1 cellular context compared by ENCODE assay signal in genomic region chr15:39580630-39581500, GRCh38.
A peak's percentile ranks its signal among the peaks of the same experiment; 100 is the strongest.
TF ChIP-seq lines count a peak whose summit lies in the region.

TSS of gene THBS1 (plus strand) at chr15:39581079. CDS start at chr15:39581858, 779 bp downstream.

TF ChIP-seq in H1, 55 proteins besides CTCF, POLR2A, EP300 and RAD21:
- TF ChIP-seq KDM5A (IDR thresholded peaks at IDR 0.05; ENCODE audit: low read length) = no peak
- peak; percentile 74; the same call in 1 of the 2 replicates for TF ChIP-seq SP1 (IDR thresholded peaks at IDR 0.05; ENCODE audit: low read depth, low read length)
- TF ChIP-seq CHD1 (IDR thresholded peaks at IDR 0.05; ENCODE audit: low read depth, low read length) = no peak
- peak; percentile 97 for TF ChIP-seq TEAD4 (IDR thresholded peaks at IDR 0.05; ENCODE audit: low read depth, low read length)
- TF ChIP-seq BCL11A (IDR thresholded peaks at IDR 0.05; ENCODE audit: low read depth in 2 of 2, low read length in 2 of 2) = no peak
- TF ChIP-seq RXRA (IDR thresholded peaks at IDR 0.05; ENCODE audit: insufficient read depth, low read depth, low read length) = no peak
- TF ChIP-seq TAF1 (IDR thresholded peaks at IDR 0.05; ENCODE audit: low read depth, low read length) = peak; percentile 100
- TF ChIP-seq CBX5 (IDR thresholded peaks at IDR 0.05; ENCODE audit: low read depth, low read length) = no peak
- TF ChIP-seq KDM1A (IDR thresholded peaks at IDR 0.05; ENCODE audit: borderline replicate concordance, low read length) = no peak
- no peak for TF ChIP-seq RNF2 (IDR thresholded peaks at IDR 0.05; ENCODE audit: borderline replicate concordance, low read depth, low read length, missing control alignments, poor library complexity, severe bottlenecking)
- no peak for TF ChIP-seq HDAC6 (IDR thresholded peaks at IDR 0.05; ENCODE audit: low read depth, low read length)
- no peak for TF ChIP-seq CBX8 (IDR thresholded peaks at IDR 0.05; ENCODE audit: borderline replicate concordance, low read depth, low read length)
- peak; percentile 100 for TF ChIP-seq POLR2AphosphoS5 (IDR thresholded peaks at IDR 0.05; ENCODE audit: low read depth, low read length)
- no peak for TF ChIP-seq RFX5 (IDR thresholded peaks at IDR 0.05; ENCODE audit: borderline replicate concordance, low read depth, low read length)
- TF ChIP-seq ZNF274 (IDR thresholded peaks at IDR 0.05; ENCODE audit: borderline replicate concordance, extremely low read depth, low read length) = no peak
- TF ChIP-seq CREB1 (IDR thresholded peaks at IDR 0.05) = 0 out of 2 replicates have a peak, but pooled peaks have one; percentile 2
- TF ChIP-seq CHD2 (IDR thresholded peaks at IDR 0.05; ENCODE audit: low read length) = 0 out of 2 replicates have a peak, but pooled peaks have one; percentile 47
- peak; percentile 97 for TF ChIP-seq GTF2F1 (IDR thresholded peaks at IDR 0.05; ENCODE audit: borderline replicate concordance, low read depth, low read length)
- no peak for TF ChIP-seq BACH1 (IDR thresholded peaks at IDR 0.05; ENCODE audit: low read length)
- TF ChIP-seq EGR1 (IDR thresholded peaks at IDR 0.05; ENCODE audit: borderline replicate concordance, low read depth, low read length) = peak; percentile 93
- TF ChIP-seq ASH2L (IDR thresholded peaks at IDR 0.05; ENCODE audit: low read length) = peak; percentile 37
- TF ChIP-seq FOSL1 (IDR thresholded peaks at IDR 0.05; ENCODE audit: insufficient read depth, low read depth, low read length) = no peak
- TF ChIP-seq SUZ12 (IDR thresholded peaks at IDR 0.05; ENCODE audit: low read length) = no peak
- peak; percentile 8; the same call in 1 of the 2 replicates for TF ChIP-seq YY1 (IDR thresholded peaks at IDR 0.05; ENCODE audit: low read depth, low read length)
- TF ChIP-seq GABPA (IDR thresholded peaks at IDR 0.05; ENCODE audit: borderline replicate concordance, insufficient read depth, low read length) = no peak
- TF ChIP-seq BRCA1 (IDR thresholded peaks at IDR 0.05; ENCODE audit: low read depth, low read length) = no peak
- TF ChIP-seq JUND (IDR thresholded peaks at IDR 0.05; ENCODE audit: low read length) = no peak; the same call in 1 of the 2 replicates
- TF ChIP-seq TAF7 (optimal IDR thresholded peaks at IDR 0.05; ENCODE audit: borderline replicate concordance, low read depth, low read length) = peak; percentile 98
- TF ChIP-seq, protein P1, sequence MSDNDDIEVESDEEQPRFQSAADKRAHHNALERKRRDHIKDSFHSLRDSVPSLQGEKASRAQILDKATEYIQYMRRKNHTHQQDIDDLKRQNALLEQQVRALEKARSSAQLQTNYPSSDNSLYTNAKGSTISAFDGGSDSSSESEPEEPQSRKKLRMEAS (IDR thresholded peaks at IDR 0.05) = peak; percentile 17; the same call in 1 of the 2 replicates
- no peak for TF ChIP-seq POU5F1 (IDR thresholded peaks at IDR 0.05; ENCODE audit: low read depth, low read length)
- no peak for TF ChIP-seq SIX5 (IDR thresholded peaks at IDR 0.05; ENCODE audit: low read depth, low read length)
- no peak for TF ChIP-seq HDAC2 (IDR thresholded peaks at IDR 0.05; ENCODE audit: borderline replicate concordance in 1 of 2, low read depth in 2 of 2, low read length in 2 of 2)
- TF ChIP-seq USF2 (IDR thresholded peaks at IDR 0.05; ENCODE audit: low read length) = peak; percentile 23; the same call in 1 of the 2 replicates
- TF ChIP-seq KDM4A (IDR thresholded peaks at IDR 0.05; ENCODE audit: low read depth, low read length, severe bottlenecking) = peak; percentile 68
- no peak for TF ChIP-seq MAFK (IDR thresholded peaks at IDR 0.05; ENCODE audit: low read depth, low read length)
- TF ChIP-seq NANOG (IDR thresholded peaks at IDR 0.05; ENCODE audit: insufficient read depth, low read depth, low read length, poor library complexity, severe bottlenecking) = no peak
- no peak for TF ChIP-seq CEBPB (IDR thresholded peaks at IDR 0.05; ENCODE audit: low read depth, low read length)
- TF ChIP-seq, protein P2, sequence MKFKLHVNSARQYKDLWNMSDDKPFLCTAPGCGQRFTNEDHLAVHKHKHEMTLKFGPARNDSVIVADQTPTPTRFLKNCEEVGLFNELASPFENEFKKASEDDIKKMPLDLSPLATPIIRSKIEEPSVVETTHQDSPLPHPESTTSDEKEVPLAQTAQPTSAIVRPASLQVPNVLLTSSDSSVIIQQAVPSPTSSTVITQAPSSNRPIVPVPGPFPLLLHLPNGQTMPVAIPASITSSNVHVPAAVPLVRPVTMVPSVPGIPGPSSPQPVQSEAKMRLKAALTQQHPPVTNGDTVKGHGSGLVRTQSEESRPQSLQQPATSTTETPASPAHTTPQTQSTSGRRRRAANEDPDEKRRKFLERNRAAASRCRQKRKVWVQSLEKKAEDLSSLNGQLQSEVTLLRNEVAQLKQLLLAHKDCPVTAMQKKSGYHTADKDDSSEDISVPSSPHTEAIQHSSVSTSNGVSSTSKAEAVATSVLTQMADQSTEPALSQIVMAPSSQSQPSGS (IDR thresholded peaks at IDR 0.05; ENCODE audit: low read length) = no peak; the same call in 1 of the 2 replicates
- no peak for TF ChIP-seq JUN (IDR thresholded peaks at IDR 0.05; ENCODE audit: low read depth, low read length)
- peak; percentile 99 for TF ChIP-seq TBP (IDR thresholded peaks at IDR 0.05; ENCODE audit: low read depth, low read length)
- TF ChIP-seq SIRT6 (IDR thresholded peaks at IDR 0.05; ENCODE audit: low read length) = peak; percentile 38
- no peak for TF ChIP-seq ATF3 (IDR thresholded peaks at IDR 0.05; ENCODE audit: insufficient read depth, low read depth, low read length)
- TF ChIP-seq SP2 (IDR thresholded peaks at IDR 0.05; ENCODE audit: low read length) = no peak
- no peak for TF ChIP-seq NRF1 (IDR thresholded peaks at IDR 0.05; ENCODE audit: low read depth, low read length)
- peak; percentile 60 for TF ChIP-seq SAP30 (IDR thresholded peaks at IDR 0.05; ENCODE audit: insufficient read depth, insufficient replicate concordance, low read length)
- no peak for TF ChIP-seq SRF (IDR thresholded peaks at IDR 0.05; ENCODE audit: low read depth, low read length)
- TF ChIP-seq PHF8 (conservative IDR thresholded peaks at IDR 0.05; ENCODE audit: low read depth, low read length) = peak; percentile 87
- TF ChIP-seq, protein P3, sequence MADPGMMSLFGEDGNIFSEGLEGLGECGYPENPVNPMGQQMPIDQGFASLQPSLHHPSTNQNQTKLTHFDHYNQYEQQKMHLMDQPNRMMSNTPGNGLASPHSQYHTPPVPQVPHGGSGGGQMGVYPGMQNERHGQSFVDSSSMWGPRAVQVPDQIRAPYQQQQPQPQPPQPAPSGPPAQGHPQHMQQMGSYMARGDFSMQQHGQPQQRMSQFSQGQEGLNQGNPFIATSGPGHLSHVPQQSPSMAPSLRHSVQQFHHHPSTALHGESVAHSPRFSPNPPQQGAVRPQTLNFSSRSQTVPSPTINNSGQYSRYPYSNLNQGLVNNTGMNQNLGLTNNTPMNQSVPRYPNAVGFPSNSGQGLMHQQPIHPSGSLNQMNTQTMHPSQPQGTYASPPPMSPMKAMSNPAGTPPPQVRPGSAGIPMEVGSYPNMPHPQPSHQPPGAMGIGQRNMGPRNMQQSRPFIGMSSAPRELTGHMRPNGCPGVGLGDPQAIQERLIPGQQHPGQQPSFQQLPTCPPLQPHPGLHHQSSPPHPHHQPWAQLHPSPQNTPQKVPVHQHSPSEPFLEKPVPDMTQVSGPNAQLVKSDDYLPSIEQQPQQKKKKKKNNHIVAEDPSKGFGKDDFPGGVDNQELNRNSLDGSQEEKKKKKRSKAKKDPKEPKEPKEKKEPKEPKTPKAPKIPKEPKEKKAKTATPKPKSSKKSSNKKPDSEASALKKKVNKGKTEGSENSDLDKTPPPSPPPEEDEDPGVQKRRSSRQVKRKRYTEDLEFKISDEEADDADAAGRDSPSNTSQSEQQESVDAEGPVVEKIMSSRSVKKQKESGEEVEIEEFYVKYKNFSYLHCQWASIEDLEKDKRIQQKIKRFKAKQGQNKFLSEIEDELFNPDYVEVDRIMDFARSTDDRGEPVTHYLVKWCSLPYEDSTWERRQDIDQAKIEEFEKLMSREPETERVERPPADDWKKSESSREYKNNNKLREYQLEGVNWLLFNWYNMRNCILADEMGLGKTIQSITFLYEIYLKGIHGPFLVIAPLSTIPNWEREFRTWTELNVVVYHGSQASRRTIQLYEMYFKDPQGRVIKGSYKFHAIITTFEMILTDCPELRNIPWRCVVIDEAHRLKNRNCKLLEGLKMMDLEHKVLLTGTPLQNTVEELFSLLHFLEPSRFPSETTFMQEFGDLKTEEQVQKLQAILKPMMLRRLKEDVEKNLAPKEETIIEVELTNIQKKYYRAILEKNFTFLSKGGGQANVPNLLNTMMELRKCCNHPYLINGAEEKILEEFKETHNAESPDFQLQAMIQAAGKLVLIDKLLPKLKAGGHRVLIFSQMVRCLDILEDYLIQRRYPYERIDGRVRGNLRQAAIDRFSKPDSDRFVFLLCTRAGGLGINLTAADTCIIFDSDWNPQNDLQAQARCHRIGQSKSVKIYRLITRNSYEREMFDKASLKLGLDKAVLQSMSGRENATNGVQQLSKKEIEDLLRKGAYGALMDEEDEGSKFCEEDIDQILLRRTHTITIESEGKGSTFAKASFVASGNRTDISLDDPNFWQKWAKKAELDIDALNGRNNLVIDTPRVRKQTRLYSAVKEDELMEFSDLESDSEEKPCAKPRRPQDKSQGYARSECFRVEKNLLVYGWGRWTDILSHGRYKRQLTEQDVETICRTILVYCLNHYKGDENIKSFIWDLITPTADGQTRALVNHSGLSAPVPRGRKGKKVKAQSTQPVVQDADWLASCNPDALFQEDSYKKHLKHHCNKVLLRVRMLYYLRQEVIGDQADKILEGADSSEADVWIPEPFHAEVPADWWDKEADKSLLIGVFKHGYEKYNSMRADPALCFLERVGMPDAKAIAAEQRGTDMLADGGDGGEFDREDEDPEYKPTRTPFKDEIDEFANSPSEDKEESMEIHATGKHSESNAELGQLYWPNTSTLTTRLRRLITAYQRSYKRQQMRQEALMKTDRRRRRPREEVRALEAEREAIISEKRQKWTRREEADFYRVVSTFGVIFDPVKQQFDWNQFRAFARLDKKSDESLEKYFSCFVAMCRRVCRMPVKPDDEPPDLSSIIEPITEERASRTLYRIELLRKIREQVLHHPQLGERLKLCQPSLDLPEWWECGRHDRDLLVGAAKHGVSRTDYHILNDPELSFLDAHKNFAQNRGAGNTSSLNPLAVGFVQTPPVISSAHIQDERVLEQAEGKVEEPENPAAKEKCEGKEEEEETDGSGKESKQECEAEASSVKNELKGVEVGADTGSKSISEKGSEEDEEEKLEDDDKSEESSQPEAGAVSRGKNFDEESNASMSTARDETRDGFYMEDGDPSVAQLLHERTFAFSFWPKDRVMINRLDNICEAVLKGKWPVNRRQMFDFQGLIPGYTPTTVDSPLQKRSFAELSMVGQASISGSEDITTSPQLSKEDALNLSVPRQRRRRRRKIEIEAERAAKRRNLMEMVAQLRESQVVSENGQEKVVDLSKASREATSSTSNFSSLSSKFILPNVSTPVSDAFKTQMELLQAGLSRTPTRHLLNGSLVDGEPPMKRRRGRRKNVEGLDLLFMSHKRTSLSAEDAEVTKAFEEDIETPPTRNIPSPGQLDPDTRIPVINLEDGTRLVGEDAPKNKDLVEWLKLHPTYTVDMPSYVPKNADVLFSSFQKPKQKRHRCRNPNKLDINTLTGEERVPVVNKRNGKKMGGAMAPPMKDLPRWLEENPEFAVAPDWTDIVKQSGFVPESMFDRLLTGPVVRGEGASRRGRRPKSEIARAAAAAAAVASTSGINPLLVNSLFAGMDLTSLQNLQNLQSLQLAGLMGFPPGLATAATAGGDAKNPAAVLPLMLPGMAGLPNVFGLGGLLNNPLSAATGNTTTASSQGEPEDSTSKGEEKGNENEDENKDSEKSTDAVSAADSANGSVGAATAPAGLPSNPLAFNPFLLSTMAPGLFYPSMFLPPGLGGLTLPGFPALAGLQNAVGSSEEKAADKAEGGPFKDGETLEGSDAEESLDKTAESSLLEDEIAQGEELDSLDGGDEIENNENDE (IDR thresholded peaks at IDR 0.05; ENCODE audit: insufficient replicate concordance, low read length) = no peak
- no peak for TF ChIP-seq TCF12 (IDR thresholded peaks at IDR 0.05; ENCODE audit: low read depth, low read length)
- no peak for TF ChIP-seq SP4 (IDR thresholded peaks at IDR 0.05; ENCODE audit: low read length)
- TF ChIP-seq EZH2 (IDR thresholded peaks at IDR 0.05; ENCODE audit: low read depth, low read length, severe bottlenecking) = no peak
- no peak for TF ChIP-seq CTBP2 (IDR thresholded peaks at IDR 0.05; ENCODE audit: borderline replicate concordance, insufficient read depth, insufficient read length, low read length)
- TF ChIP-seq SIN3A (conservative IDR thresholded peaks at IDR 0.05 in 1 of 2, IDR thresholded peaks at IDR 0.05 in 1 of 2; ENCODE audit: low read depth in 1 of 2, low read length in 2 of 2) = 0 out of 4 replicates have a peak, but pooled peaks of 1 of the 2 experiments have one; percentile 16
- TF ChIP-seq, protein P4, sequence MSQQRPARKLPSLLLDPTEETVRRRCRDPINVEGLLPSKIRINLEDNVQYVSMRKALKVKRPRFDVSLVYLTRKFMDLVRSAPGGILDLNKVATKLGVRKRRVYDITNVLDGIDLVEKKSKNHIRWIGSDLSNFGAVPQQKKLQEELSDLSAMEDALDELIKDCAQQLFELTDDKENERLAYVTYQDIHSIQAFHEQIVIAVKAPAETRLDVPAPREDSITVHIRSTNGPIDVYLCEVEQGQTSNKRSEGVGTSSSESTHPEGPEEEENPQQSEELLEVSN (IDR thresholded peaks at IDR 0.05) = no peak
- peak; percentile 23; the same call in 1 of the 2 replicates for TF ChIP-seq RBBP5 (IDR thresholded peaks at IDR 0.05; ENCODE audit: borderline replicate concordance, low read depth, low read length)
